2 cellular contexts compared by ENCODE assay signal in the genomic region with DNA sequence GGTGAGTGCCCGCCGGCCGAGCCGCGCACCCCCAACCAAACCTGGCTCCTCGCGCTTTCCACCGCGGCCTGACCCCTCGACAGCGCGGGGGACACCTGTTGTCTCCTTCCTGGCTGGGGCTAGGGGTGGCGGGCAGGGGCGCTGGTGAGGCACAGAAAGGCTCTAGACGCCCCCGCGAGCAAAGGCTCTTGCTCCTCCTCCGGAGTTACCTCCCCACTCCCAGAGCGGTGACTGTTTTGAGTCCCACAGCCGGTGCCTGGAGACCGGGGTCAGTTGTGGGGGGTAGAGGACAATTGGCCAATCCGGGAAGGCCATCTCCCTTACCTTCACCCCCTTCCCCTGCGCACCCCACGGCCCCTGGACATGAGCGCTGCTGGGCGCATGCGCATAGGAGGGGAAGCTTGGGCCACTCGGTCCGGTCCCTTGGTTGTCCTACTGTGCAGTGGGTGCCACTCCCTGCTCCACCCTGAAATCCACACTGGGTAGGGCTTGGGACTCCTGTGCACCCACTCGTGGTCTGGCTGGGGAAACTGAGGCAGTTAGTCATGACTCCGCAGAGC.
TF ChIP-seq lines count a peak whose summit lies in the region.

No MANE protein-coding gene starts in this region.

TF ChIP-seq in K562, 482 proteins besides CTCF, POLR2A, EP300 and RAD21:
- peak; percentile 80 to 83 for TF ChIP-seq NRF1 (conservative IDR thresholded peaks at IDR 0.05 in 1 of 2, IDR thresholded peaks at IDR 0.05 in 1 of 2)
- TF ChIP-seq EGR1 (conservative IDR thresholded peaks at IDR 0.05) = peak; percentile 57
- no peak for TF ChIP-seq IRF2 (CRISPR knock-in tag; IDR thresholded peaks at IDR 0.05)
- no peak for TF ChIP-seq ZNF76 (CRISPR knock-in tag; IDR thresholded peaks at IDR 0.05; ENCODE audit: borderline replicate concordance)

TF ChIP-seq in HepG2, 621 proteins besides CTCF, POLR2A, EP300 and RAD21 (continues in another document):
- TF ChIP-seq KDM6A (CRISPR knock-in tag; IDR thresholded peaks at IDR 0.05; ENCODE audit: low read depth) (no peak), ZNF234 (CRISPR knock-in tag; conservative IDR thresholded peaks at IDR 0.05) (no peak), MAFF (IDR thresholded peaks at IDR 0.05; ENCODE audit: low read depth, low read length) (no peak), ZNF777 (CRISPR knock-in tag; IDR thresholded peaks at IDR 0.05) (peak; percentile 29), KDM1A (CRISPR knock-in tag; IDR thresholded peaks at IDR 0.05) (no peak), ZMYM3 (CRISPR knock-in tag; IDR thresholded peaks at IDR 0.05) (peak; percentile 45; the same call in 1 of the 2 replicates), TAF1 (CRISPR knock-in tag; IDR thresholded peaks at IDR 0.05) (peak; percentile 31; the same call in 1 of the 2 replicates), ZSCAN20 (CRISPR knock-in tag; IDR thresholded peaks at IDR 0.05; ENCODE audit: borderline replicate concordance) (no peak), ZNF207 (IDR thresholded peaks at IDR 0.05; ENCODE audit: borderline replicate concordance) (no peak), ZNF274 (CRISPR knock-in tag; IDR thresholded peaks at IDR 0.05) (no peak), BRD4 (CRISPR knock-in tag; IDR thresholded peaks at IDR 0.05) (no peak), ZC3H4 (CRISPR knock-in tag; IDR thresholded peaks at IDR 0.05; ENCODE audit: borderline replicate concordance) (peak; percentile 31; the same call in 1 of the 2 replicates), IRX3 (CRISPR knock-in tag; IDR thresholded peaks at IDR 0.05; ENCODE audit: borderline replicate concordance, low read depth) (no peak), ZNF441 (CRISPR knock-in tag; IDR thresholded peaks at IDR 0.05; ENCODE audit: borderline replicate concordance) (0 out of 2 replicates have a peak, but pooled peaks have one; percentile 9), ZNF343 (CRISPR knock-in tag; IDR thresholded peaks at IDR 0.05) (no peak), FOXA1 (IDR thresholded peaks at IDR 0.05) (no peak), FOXA1 (CRISPR knock-in tag; IDR thresholded peaks at IDR 0.05) (no peak), MATR3 (CRISPR knock-in tag; IDR thresholded peaks at IDR 0.05) (no peak), RELA (CRISPR knock-in tag; IDR thresholded peaks at IDR 0.05) (no peak), TOE1 (CRISPR knock-in tag; IDR thresholded peaks at IDR 0.05) (no peak), FOXC1 (CRISPR knock-in tag; IDR thresholded peaks at IDR 0.05; ENCODE audit: borderline replicate concordance) (no peak), ZNF101 (CRISPR knock-in tag; IDR thresholded peaks at IDR 0.05; ENCODE audit: borderline replicate concordance, low read depth) (no peak), FOXK2 (IDR thresholded peaks at IDR 0.05) (no peak), SATB2 (CRISPR knock-in tag; IDR thresholded peaks at IDR 0.05) (no peak), ZNF230 (CRISPR knock-in tag; IDR thresholded peaks at IDR 0.05) (0 out of 2 replicates have a peak, but pooled peaks have one; percentile 20), ZNF703 (CRISPR knock-in tag; IDR thresholded peaks at IDR 0.05; ENCODE audit: borderline replicate concordance) (no peak), NFIB (CRISPR knock-in tag; IDR thresholded peaks at IDR 0.05; ENCODE audit: borderline replicate concordance) (no peak), ZNF556 (CRISPR knock-in tag; IDR thresholded peaks at IDR 0.05; ENCODE audit: borderline replicate concordance) (no peak), HNF4G (IDR thresholded peaks at IDR 0.05; ENCODE audit: borderline replicate concordance, low read depth, low read length) (no peak), HNF4G (CRISPR knock-in tag; IDR thresholded peaks at IDR 0.05; ENCODE audit: borderline replicate concordance, low read depth) (no peak), MIER3 (CRISPR knock-in tag; IDR thresholded peaks at IDR 0.05; ENCODE audit: borderline replicate concordance) (no peak)
- TF ChIP-seq, protein P1, sequence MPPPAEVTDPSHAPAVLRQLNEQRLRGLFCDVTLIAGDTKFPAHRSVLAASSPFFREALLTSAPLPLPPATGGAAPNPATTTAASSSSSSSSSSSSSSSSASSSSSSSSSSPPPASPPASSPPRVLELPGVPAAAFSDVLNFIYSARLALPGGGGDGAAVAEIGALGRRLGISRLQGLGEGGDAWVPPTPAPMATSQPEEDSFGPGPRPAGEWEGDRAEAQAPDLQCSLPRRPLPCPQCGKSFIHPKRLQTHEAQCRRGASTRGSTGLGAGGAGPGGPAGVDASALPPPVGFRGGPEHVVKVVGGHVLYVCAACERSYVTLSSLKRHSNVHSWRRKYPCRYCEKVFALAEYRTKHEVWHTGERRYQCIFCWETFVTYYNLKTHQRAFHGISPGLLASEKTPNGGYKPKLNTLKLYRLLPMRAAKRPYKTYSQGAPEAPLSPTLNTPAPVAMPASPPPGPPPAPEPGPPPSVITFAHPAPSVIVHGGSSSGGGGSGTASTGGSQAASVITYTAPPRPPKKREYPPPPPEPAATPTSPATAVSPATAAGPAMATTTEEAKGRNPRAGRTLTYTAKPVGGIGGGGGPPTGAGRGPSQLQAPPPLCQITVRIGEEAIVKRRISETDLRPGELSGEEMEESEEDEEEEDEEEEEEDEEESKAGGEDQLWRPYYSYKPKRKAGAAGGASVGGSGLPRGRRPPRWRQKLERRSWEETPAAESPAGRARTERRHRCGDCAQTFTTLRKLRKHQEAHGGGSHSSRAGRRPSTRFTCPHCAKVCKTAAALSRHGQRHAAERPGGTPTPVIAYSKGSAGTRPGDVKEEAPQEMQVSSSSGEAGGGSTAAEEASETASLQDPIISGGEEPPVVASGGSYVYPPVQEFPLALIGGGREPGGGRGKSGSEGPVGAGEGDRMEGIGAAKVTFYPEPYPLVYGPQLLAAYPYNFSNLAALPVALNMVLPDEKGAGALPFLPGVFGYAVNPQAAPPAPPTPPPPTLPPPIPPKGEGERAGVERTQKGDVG (CRISPR knock-in tag; IDR thresholded peaks at IDR 0.05; ENCODE audit: borderline replicate concordance) = no peak
- TF ChIP-seq, protein P2, sequence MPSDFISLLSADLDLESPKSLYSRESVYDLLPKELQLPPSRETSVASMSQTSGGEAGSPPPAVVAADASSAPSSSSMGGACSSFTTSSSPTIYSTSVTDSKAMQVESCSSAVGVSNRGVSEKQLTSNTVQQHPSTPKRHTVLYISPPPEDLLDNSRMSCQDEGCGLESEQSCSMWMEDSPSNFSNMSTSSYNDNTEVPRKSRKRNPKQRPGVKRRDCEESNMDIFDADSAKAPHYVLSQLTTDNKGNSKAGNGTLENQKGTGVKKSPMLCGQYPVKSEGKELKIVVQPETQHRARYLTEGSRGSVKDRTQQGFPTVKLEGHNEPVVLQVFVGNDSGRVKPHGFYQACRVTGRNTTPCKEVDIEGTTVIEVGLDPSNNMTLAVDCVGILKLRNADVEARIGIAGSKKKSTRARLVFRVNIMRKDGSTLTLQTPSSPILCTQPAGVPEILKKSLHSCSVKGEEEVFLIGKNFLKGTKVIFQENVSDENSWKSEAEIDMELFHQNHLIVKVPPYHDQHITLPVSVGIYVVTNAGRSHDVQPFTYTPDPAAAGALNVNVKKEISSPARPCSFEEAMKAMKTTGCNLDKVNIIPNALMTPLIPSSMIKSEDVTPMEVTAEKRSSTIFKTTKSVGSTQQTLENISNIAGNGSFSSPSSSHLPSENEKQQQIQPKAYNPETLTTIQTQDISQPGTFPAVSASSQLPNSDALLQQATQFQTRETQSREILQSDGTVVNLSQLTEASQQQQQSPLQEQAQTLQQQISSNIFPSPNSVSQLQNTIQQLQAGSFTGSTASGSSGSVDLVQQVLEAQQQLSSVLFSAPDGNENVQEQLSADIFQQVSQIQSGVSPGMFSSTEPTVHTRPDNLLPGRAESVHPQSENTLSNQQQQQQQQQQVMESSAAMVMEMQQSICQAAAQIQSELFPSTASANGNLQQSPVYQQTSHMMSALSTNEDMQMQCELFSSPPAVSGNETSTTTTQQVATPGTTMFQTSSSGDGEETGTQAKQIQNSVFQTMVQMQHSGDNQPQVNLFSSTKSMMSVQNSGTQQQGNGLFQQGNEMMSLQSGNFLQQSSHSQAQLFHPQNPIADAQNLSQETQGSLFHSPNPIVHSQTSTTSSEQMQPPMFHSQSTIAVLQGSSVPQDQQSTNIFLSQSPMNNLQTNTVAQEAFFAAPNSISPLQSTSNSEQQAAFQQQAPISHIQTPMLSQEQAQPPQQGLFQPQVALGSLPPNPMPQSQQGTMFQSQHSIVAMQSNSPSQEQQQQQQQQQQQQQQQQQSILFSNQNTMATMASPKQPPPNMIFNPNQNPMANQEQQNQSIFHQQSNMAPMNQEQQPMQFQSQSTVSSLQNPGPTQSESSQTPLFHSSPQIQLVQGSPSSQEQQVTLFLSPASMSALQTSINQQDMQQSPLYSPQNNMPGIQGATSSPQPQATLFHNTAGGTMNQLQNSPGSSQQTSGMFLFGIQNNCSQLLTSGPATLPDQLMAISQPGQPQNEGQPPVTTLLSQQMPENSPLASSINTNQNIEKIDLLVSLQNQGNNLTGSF (CRISPR knock-in tag; IDR thresholded peaks at IDR 0.05) = no peak
- TF ChIP-seq, protein P3, sequence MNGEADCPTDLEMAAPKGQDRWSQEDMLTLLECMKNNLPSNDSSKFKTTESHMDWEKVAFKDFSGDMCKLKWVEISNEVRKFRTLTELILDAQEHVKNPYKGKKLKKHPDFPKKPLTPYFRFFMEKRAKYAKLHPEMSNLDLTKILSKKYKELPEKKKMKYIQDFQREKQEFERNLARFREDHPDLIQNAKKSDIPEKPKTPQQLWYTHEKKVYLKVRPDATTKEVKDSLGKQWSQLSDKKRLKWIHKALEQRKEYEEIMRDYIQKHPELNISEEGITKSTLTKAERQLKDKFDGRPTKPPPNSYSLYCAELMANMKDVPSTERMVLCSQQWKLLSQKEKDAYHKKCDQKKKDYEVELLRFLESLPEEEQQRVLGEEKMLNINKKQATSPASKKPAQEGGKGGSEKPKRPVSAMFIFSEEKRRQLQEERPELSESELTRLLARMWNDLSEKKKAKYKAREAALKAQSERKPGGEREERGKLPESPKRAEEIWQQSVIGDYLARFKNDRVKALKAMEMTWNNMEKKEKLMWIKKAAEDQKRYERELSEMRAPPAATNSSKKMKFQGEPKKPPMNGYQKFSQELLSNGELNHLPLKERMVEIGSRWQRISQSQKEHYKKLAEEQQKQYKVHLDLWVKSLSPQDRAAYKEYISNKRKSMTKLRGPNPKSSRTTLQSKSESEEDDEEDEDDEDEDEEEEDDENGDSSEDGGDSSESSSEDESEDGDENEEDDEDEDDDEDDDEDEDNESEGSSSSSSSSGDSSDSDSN (CRISPR knock-in tag; IDR thresholded peaks at IDR 0.05) = no peak; the same call in 1 of the 2 replicates
- TF ChIP-seq, protein P4, sequence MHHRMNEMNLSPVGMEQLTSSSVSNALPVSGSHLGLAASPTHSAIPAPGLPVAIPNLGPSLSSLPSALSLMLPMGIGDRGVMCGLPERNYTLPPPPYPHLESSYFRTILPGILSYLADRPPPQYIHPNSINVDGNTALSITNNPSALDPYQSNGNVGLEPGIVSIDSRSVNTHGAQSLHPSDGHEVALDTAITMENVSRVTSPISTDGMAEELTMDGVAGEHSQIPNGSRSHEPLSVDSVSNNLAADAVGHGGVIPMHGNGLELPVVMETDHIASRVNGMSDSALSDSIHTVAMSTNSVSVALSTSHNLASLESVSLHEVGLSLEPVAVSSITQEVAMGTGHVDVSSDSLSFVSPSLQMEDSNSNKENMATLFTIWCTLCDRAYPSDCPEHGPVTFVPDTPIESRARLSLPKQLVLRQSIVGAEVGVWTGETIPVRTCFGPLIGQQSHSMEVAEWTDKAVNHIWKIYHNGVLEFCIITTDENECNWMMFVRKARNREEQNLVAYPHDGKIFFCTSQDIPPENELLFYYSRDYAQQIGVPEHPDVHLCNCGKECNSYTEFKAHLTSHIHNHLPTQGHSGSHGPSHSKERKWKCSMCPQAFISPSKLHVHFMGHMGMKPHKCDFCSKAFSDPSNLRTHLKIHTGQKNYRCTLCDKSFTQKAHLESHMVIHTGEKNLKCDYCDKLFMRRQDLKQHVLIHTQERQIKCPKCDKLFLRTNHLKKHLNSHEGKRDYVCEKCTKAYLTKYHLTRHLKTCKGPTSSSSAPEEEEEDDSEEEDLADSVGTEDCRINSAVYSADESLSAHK (CRISPR knock-in tag; IDR thresholded peaks at IDR 0.05; ENCODE audit: borderline replicate concordance) = no peak
- TF ChIP-seq, protein P5, sequence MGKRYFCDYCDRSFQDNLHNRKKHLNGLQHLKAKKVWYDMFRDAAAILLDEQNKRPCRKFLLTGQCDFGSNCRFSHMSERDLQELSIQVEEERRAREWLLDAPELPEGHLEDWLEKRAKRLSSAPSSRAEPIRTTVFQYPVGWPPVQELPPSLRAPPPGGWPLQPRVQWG (CRISPR knock-in tag; IDR thresholded peaks at IDR 0.05; ENCODE audit: borderline replicate concordance, low read depth) = no peak
- TF ChIP-seq, protein P6, sequence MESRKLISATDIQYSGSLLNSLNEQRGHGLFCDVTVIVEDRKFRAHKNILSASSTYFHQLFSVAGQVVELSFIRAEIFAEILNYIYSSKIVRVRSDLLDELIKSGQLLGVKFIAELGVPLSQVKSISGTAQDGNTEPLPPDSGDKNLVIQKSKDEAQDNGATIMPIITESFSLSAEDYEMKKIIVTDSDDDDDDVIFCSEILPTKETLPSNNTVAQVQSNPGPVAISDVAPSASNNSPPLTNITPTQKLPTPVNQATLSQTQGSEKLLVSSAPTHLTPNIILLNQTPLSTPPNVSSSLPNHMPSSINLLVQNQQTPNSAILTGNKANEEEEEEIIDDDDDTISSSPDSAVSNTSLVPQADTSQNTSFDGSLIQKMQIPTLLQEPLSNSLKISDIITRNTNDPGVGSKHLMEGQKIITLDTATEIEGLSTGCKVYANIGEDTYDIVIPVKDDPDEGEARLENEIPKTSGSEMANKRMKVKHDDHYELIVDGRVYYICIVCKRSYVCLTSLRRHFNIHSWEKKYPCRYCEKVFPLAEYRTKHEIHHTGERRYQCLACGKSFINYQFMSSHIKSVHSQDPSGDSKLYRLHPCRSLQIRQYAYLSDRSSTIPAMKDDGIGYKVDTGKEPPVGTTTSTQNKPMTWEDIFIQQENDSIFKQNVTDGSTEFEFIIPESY (CRISPR knock-in tag; IDR thresholded peaks at IDR 0.05) = no peak
- TF ChIP-seq, protein P7, sequence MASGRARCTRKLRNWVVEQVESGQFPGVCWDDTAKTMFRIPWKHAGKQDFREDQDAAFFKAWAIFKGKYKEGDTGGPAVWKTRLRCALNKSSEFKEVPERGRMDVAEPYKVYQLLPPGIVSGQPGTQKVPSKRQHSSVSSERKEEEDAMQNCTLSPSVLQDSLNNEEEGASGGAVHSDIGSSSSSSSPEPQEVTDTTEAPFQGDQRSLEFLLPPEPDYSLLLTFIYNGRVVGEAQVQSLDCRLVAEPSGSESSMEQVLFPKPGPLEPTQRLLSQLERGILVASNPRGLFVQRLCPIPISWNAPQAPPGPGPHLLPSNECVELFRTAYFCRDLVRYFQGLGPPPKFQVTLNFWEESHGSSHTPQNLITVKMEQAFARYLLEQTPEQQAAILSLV (CRISPR knock-in tag; IDR thresholded peaks at IDR 0.05; ENCODE audit: borderline replicate concordance) = no peak
- TF ChIP-seq, protein P8, sequence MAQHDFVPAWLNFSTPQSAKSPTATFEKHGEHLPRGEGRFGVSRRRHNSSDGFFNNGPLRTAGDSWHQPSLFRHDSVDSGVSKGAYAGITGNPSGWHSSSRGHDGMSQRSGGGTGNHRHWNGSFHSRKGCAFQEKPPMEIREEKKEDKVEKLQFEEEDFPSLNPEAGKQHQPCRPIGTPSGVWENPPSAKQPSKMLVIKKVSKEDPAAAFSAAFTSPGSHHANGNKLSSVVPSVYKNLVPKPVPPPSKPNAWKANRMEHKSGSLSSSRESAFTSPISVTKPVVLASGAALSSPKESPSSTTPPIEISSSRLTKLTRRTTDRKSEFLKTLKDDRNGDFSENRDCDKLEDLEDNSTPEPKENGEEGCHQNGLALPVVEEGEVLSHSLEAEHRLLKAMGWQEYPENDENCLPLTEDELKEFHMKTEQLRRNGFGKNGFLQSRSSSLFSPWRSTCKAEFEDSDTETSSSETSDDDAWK (CRISPR knock-in tag; IDR thresholded peaks at IDR 0.05) = no peak
- TF ChIP-seq, protein P9, sequence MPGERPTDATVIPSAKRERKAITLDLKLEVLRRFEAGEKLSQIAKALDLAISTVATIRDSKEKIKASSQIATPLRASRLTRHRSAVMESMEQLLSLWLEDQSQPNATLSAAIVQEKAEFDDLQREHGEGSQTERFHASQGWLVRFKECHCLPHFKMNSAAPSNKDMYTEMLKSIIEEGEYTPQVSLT (CRISPR knock-in tag; IDR thresholded peaks at IDR 0.05; ENCODE audit: borderline replicate concordance, low read depth) = no peak
